1 cellular context compared by ENCODE assay signal in genomic region chr2:127671557-127672302, GRCh38.
TF ChIP-seq lines count a peak whose summit lies in the region.

No MANE protein-coding gene starts in this region.

TF ChIP-seq in IMR-90, 13 proteins besides CTCF, POLR2A, EP300 and RAD21:
- no peak for TF ChIP-seq SMC3 (IDR thresholded peaks at IDR 0.05; ENCODE audit: low read depth, low read length)
- TF ChIP-seq FOS (IDR thresholded peaks at IDR 0.05; ENCODE audit: low read depth, low read length), result no peak
- TF ChIP-seq BHLHE40 (IDR thresholded peaks at IDR 0.05; ENCODE audit: low read depth, low read length), result no peak
- TF ChIP-seq CHD1 (IDR thresholded peaks at IDR 0.05; ENCODE audit: low read depth, low read length), result no peak
- no peak for TF ChIP-seq ELK1 (IDR thresholded peaks at IDR 0.05; ENCODE audit: borderline replicate concordance, low read depth, low read length)
TF ChIP-seq in IMR-90: peak in this region for 0.
